In the genomic region with DNA sequence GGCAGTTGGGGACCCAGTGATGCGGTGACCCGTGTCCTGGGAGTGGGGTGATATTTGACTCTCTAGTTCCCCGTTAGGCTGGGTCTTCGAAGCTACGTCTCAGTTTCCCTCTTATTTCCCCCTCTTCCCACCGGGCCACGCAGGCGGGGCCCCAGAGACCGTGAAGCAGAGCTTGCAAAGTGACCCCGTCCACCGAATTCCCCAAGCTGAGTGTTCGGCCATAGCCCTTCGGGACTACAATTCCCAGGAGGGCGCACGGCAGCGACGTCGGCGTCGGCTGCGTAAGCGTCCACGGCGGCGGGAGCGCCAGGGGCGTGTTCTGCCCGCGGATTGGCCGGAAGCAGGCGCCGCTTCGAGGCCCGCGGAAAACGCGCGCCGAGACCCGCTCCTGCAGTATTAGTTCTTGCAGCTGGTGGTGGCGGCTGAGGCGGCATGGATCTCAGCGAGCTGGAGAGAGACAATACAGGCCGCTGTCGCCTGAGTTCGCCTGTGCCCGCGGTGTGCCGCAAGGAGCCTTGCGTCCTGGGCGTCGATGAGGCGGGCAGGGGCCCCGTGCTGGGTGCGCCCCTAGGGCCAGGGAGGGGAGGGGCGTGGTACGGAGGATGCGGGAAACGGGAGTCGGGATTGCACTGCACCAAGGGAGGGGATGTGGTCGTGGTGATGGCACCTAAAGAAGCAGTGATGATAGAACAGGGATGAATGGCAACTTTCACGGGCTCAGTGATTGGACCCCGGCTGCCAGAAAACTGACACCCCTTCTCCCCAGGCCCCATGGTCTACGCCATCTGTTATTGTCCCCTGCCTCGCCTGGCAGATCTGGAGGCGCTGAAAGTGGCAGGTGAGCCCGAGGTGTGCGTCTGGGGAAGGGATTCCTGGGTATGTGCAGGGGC, we compare ENCODE assay signal across 8 cellular contexts. TPM values are rescaled to one million over a fixed set of nuclear protein-coding genes. Genes with fewer than 3 reads are reported as not detected.
DNase-seq lines count a peak whose midpoint lies in the region; ATAC-seq and TF ChIP-seq lines count a peak whose summit lies in the region.

Gene RNASEH2A (plus strand): TSS at position 343 of the 890 bp plus-strand sequence. CDS start 90 bp downstream, at position 433.

- peaks cover 5% of the 10 kb centered on the region for H3K27me3 Mint-ChIP-seq in activated B cell treated with CpG ODN at 0.5 μM for 24 hours
- no peaks in the 10 kb centered on the region for H3K27me3 Mint-ChIP-seq in central memory CD8-positive, alpha-beta T cell

- ATAC-seq in HG03097 (IDR thresholded peaks at IDR 0.05; ENCODE audit: low FRiP score, unreplicated experiment) (peak; percentile 79), activated B cell treated with CpG ODN at 0.5 μM for 24 hours (ENCODE audit: low read depth) (peak; percentile 93)
- peak; percentile 92 for ATAC-seq in central memory CD8-positive, alpha-beta T cell (replicated peaks; ENCODE audit: extremely low read depth, poor library complexity, severe bottlenecking)

- CTCF ChIA-PET in activated B cell treated with CpG ODN at 0.5 μM for 24 hours (lab: Charles Lee): interaction anchor here (0.7 to 2.3 kb wide), 9 partner anchors 10 to 288 kb away, joined by 3 to 9 read pairs (median 4); no protein-coding TSS in a partner anchor

- H3K27ac Mint-ChIP-seq in activated B cell treated with CpG ODN at 0.5 μM for 24 hours: peak within 1 kb of the TSS; percentile 86
- H3K27ac Mint-ChIP-seq in central memory CD8-positive, alpha-beta T cell (ENCODE audit: low read depth): peak within 1 kb of the TSS; percentile 59

- peak; percentile 78 for DNase-seq in NK-92 treated with Interleukin-12 subunit alpha and Interleukin-12 subunit beta, amount 100 ng/mL, for 24 hours (lab: John Stamatoyannopoulos, UW)
- DNase-seq in NK-92 (lab: John Stamatoyannopoulos, UW; ENCODE audit: unreplicated experiment) (no peak), NCI-H2227 (lab: John Stamatoyannopoulos, UW; ENCODE audit: unreplicated experiment) (peak; percentile 92), activated B cell treated with CpG ODN at 0.5 μM for 24 hours (peak; percentile 86), islet precursor cell (peak; percentile 94)
- peak; percentile 65 to 75 for DNase-seq in central memory CD8-positive, alpha-beta T cell (ENCODE audit: low spot score in 2 of 2)
- peak; percentile 85 for DNase-seq in stimulated activated CD4-positive, alpha-beta T cell treated with anti-CD3 and anti-CD28 coated beads, Interleukin-12 subunit alpha, Interleukin-12 subunit beta, amount 100 ng/mL, for 4 hours

- POLR2A ChIA-PET in activated B cell treated with CpG ODN at 0.5 μM for 24 hours (lab: Charles Lee): interaction anchor here (0.6 to 1.8 kb wide), 15 partner anchors 10 to 1861 kb away, joined by 3 to 21 read pairs (median 5); partner anchors contain the start of genes GCDH, JUNB, SYCE2 and TRIR

- peaks cover 23% of the 10 kb centered on the region for H3K4me1 Mint-ChIP-seq in activated B cell treated with CpG ODN at 0.5 μM for 24 hours
- H3K4me1 Mint-ChIP-seq in central memory CD8-positive, alpha-beta T cell: peaks cover 19% of the 10 kb centered on the region

- no peak for TF ChIP-seq CTCF in activated B cell treated with CpG ODN at 0.5 μM for 24 hours (IDR thresholded peaks at IDR 0.05)

- intact Hi-C loops in activated B cell treated with CpG ODN at 0.5 μM for 24 hours (cut with micrococcal nuclease): loop anchor here (1.0 kb wide), 2 partner anchors 13 to 69 kb away; partner anchors contain the start of gene GET3

- peaks cover 10% of the 10 kb centered on the region for H3K36me3 Mint-ChIP-seq in activated B cell treated with CpG ODN at 0.5 μM for 24 hours (ENCODE audit: low read depth)
- H3K36me3 Mint-ChIP-seq in central memory CD8-positive, alpha-beta T cell (ENCODE audit: insufficient read depth): peaks cover 8% of the 10 kb centered on the region

- H3K4me3 Mint-ChIP-seq in activated B cell treated with CpG ODN at 0.5 μM for 24 hours: peak within 1 kb of the TSS; percentile 92
- peak within 1 kb of the TSS; percentile 94 for H3K4me3 Mint-ChIP-seq in central memory CD8-positive, alpha-beta T cell

- H3K9me3 Mint-ChIP-seq in activated B cell treated with CpG ODN at 0.5 μM for 24 hours: no peaks in the 10 kb centered on the region
- no peaks in the 10 kb centered on the region for H3K9me3 Mint-ChIP-seq in central memory CD8-positive, alpha-beta T cell

RNA-seq across cellular contexts. Expression of gene RNASEH2A, which starts in this region (rescaled TPM):
- total RNA-seq in activated B cell treated with CpG ODN at 0.5 μM for 24 hours: 13.4 and 22.1 TPM in 2 replicates
